In the genomic region with DNA sequence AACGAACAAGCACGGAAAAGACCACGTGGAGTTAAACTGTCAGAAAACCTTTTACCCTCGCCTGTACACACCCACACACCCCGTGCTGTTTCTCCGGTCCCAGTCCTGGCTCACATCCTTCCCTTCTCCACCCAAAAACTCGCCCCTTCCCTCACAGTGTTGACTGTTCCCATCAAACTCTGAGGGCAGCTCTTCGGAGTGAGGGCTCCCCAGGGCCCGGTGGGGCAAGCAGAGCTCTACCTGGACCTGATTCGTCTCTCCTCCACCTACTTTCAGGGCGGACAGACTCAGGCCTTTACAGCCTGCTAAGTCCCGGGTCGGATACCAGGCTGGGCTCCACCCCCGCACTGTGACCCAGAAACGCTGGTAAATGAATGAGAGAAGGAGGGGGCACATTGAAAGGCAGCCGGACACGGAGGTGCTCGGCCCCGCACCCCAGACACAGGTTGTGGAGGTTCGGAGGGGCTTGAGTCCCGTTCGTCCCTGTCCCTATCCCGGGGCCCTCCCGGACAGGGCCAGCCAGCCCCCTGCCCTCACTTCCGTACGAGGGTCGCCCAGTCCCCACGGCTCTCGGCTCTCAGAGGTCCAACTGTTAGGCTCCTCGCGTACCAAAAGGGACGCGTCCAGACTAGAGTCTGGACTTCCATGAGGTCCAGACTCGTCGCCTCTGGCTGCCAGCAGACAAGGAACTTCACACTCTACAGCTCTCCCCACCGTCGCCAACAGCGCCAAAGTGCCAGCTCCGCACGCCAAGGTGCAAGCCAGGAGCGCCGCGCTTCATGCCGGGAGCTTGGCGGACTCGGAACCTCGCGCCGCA, we compare ENCODE assay signal across 8 cellular contexts. TPM values are rescaled to one million over a fixed set of nuclear protein-coding genes. Genes with fewer than 3 reads are reported as not detected.
DNase-seq lines count a peak whose midpoint lies in the region; ATAC-seq and TF ChIP-seq lines count a peak whose summit lies in the region.

No MANE protein-coding gene starts in this region.

- no peaks in the 10 kb centered on the region for H3K36me3 Mint-ChIP-seq in WTC11
- no peaks in the 10 kb centered on the region for H3K36me3 Mint-ChIP-seq in mesothelial cell of epicardium

- CTCF ChIA-PET in WTC11 (lab: Charles Lee): interaction anchor here (0.6 to 3.0 kb wide), 2 partner anchors 13 to 450 kb away, joined by 3 to 11 read pairs; no protein-coding TSS in a partner anchor

- peak overlapping the region; percentile 48 for H3K4me3 ChIP-seq in effector memory CD4-positive, alpha-beta T cell (ENCODE audit: insufficient read depth, low read depth, low read length, poor library complexity, severe bottlenecking)

- H3K27ac ChIP-seq in effector memory CD4-positive, alpha-beta T cell (ENCODE audit: insufficient read depth, low read length, poor library complexity, severe bottlenecking): no peak overlapping the region

- H3K27me3 Mint-ChIP-seq in WTC11 (ENCODE audit: low read depth): peaks cover 18% of the 10 kb centered on the region
- H3K27me3 Mint-ChIP-seq in mesothelial cell of epicardium (ENCODE audit: low read depth): peaks cover 6% of the 10 kb centered on the region

- DNase-seq in activated T-cell treated with anti-CD3 and anti-CD28 coated beads for 1 hour (ENCODE audit: low read depth): peak; percentile 6
- DNase-seq in activated T-cell treated with anti-CD3 and anti-CD28 coated beads for 4 hours: no peak
- DNase-seq in WTC11 (ENCODE audit: low spot score): peak; percentile 60
- no peak for DNase-seq in effector memory CD4-positive, alpha-beta T cell
- peak; percentile 37 to 38 for DNase-seq in lung microvascular endothelial cell (ENCODE audit: low read depth in 2 of 2)
- DNase-seq in stimulated activated CD8-positive, alpha-beta memory T cell treated with anti-CD3 and anti-CD28 coated beads, Interleukin-4, amount 100 ng/mL, for 48 hours: peak; percentile 48
- DNase-seq in NCI-H748 (lab: John Stamatoyannopoulos, UW; ENCODE audit: unreplicated experiment): no peak
- DNase-seq in mesothelial cell of epicardium (ENCODE audit: low spot score in 2 of 2, unreplicated experiment in 2 of 2): no peak

- peaks cover 6% of the 10 kb centered on the region for H3K4me1 ChIP-seq in effector memory CD4-positive, alpha-beta T cell (ENCODE audit: control insufficient read depth, insufficient read depth, low read length, poor library complexity, severe bottlenecking)

- TF ChIP-seq CTCF in WTC11 (IDR thresholded peaks at IDR 0.05) (no peak), mesothelial cell of epicardium (IDR thresholded peaks at IDR 0.05; ENCODE audit: unreplicated experiment) (no peak)

- H3K9me3 Mint-ChIP-seq in WTC11 (peaks cover 4% of the 10 kb centered on the region; the same call in 1 of the 2 replicates), mesothelial cell of epicardium (no peaks in the 10 kb centered on the region)

- peak; percentile 87 for ATAC-seq in WTC11

- H3K4me1 Mint-ChIP-seq in WTC11 (peaks cover 4% of the 10 kb centered on the region), mesothelial cell of epicardium (no peaks in the 10 kb centered on the region)

- POLR2A ChIA-PET in WTC11 (lab: Charles Lee): interaction anchor here (0.9 to 1.0 kb wide), 3 partner anchors 32 to 450 kb away, joined by 3 to 5 read pairs (median 3); partner anchors contain the start of gene ASL

- no peak overlapping the region for H3K27ac Mint-ChIP-seq in WTC11
- H3K27ac Mint-ChIP-seq in mesothelial cell of epicardium: no peak overlapping the region

- H3K4me3 Mint-ChIP-seq in WTC11: peak overlapping the region; percentile 72
- no peak overlapping the region for H3K4me3 Mint-ChIP-seq in mesothelial cell of epicardium

- H3K9me3 ChIP-seq in effector memory CD4-positive, alpha-beta T cell (ENCODE audit: control insufficient read depth, low read length): no peaks in the 10 kb centered on the region

- H3K36me3 ChIP-seq in effector memory CD4-positive, alpha-beta T cell (ENCODE audit: control insufficient read depth, insufficient read depth, low read length): no peaks in the 10 kb centered on the region

- H3K27me3 ChIP-seq in effector memory CD4-positive, alpha-beta T cell (replicated peaks; ENCODE audit: control insufficient read depth, insufficient read depth, low read length, poor library complexity, severe bottlenecking): no peaks in the 10 kb centered on the region

TF ChIP-seq in WTC11, 78 proteins besides CTCF, POLR2A, EP300 and RAD21 (continues in another document):
- TF ChIP-seq ZNF263 (CRISPR knock-in tag; IDR thresholded peaks at IDR 0.05; ENCODE audit: low read depth) (no peak), TP53 (CRISPR knock-in tag; IDR thresholded peaks at IDR 0.05) (no peak), PRRX2 (CRISPR knock-in tag; IDR thresholded peaks at IDR 0.05) (no peak), JUN (CRISPR knock-in tag; IDR thresholded peaks at IDR 0.05) (no peak), NFYB (CRISPR knock-in tag; conservative IDR thresholded peaks at IDR 0.05; ENCODE audit: low read depth) (no peak), NR2C2 (CRISPR knock-in tag; IDR thresholded peaks at IDR 0.05) (no peak), ATF1 (CRISPR knock-in tag; IDR thresholded peaks at IDR 0.05) (no peak), MXD4 (CRISPR knock-in tag; IDR thresholded peaks at IDR 0.05; ENCODE audit: borderline replicate concordance) (no peak), NR3C1 (CRISPR knock-in tag; conservative IDR thresholded peaks at IDR 0.05; ENCODE audit: low read depth) (no peak), AFF4 (CRISPR knock-in tag; IDR thresholded peaks at IDR 0.05; ENCODE audit: borderline replicate concordance) (no peak), ATF6 (CRISPR knock-in tag; IDR thresholded peaks at IDR 0.05) (no peak)
- TF ChIP-seq, protein P1, sequence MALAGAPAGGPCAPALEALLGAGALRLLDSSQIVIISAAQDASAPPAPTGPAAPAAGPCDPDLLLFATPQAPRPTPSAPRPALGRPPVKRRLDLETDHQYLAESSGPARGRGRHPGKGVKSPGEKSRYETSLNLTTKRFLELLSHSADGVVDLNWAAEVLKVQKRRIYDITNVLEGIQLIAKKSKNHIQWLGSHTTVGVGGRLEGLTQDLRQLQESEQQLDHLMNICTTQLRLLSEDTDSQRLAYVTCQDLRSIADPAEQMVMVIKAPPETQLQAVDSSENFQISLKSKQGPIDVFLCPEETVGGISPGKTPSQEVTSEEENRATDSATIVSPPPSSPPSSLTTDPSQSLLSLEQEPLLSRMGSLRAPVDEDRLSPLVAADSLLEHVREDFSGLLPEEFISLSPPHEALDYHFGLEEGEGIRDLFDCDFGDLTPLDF (CRISPR knock-in tag; IDR thresholded peaks at IDR 0.05): no peak
- TF ChIP-seq, protein P2, sequence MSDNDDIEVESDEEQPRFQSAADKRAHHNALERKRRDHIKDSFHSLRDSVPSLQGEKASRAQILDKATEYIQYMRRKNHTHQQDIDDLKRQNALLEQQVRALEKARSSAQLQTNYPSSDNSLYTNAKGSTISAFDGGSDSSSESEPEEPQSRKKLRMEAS (CRISPR knock-in tag; IDR thresholded peaks at IDR 0.05): peak; percentile 68; the same call in 1 of the 2 replicates
- TF ChIP-seq, protein P3, sequence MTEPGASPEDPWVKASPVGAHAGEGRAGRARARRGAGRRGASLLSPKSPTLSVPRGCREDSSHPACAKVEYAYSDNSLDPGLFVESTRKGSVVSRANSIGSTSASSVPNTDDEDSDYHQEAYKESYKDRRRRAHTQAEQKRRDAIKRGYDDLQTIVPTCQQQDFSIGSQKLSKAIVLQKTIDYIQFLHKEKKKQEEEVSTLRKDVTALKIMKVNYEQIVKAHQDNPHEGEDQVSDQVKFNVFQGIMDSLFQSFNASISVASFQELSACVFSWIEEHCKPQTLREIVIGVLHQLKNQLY (CRISPR knock-in tag; IDR thresholded peaks at IDR 0.05): no peak

RNA-seq across cellular contexts. Expression of gene ASL, which starts 31.7 kb away (rescaled TPM):
- total RNA-seq in WTC11 (2021): 29.5 to 31.9 TPM (median 29.8 TPM) in 3 replicates
- 38.4 and 54.2 TPM in 2 replicates for total RNA-seq in lung microvascular endothelial cell
- total RNA-seq in mesothelial cell of epicardium: 11.3 to 12.4 TPM (median 11.3 TPM) in 3 replicates

Comparison
In these comparisons a context has a peak if more than half of its experiments do, and no peak if none do; other contexts are left out.
1. DNase-seq: peak in activated T-cell treated with anti-CD3 and anti-CD28 coated beads for 1 hour (single experiment), WTC11 (single experiment), lung microvascular endothelial cell (2 of 2) and stimulated activated CD8-positive, alpha-beta memory T cell treated with anti-CD3 and anti-CD28 coated beads, Interleukin-4, amount 100 ng/mL, for 48 hours (single experiment); none in activated T-cell treated with anti-CD3 and anti-CD28 coated beads for 4 hours (single experiment), effector memory CD4-positive, alpha-beta T cell (0 of 3), NCI-H748 (single experiment) and mesothelial cell of epicardium (0 of 2).